ENCODE assay signal across 1 cellular context in genomic region chr16:57994778-57995177, GRCh38.
TF ChIP-seq lines count a peak whose summit lies in the region.

No MANE protein-coding gene starts in this region.

TF ChIP-seq in HepG2, 621 proteins besides CTCF, POLR2A, EP300 and RAD21:
- TF ChIP-seq KMT2B (CRISPR knock-in tag; IDR thresholded peaks at IDR 0.05), result no peak
- TF ChIP-seq, protein P1, sequence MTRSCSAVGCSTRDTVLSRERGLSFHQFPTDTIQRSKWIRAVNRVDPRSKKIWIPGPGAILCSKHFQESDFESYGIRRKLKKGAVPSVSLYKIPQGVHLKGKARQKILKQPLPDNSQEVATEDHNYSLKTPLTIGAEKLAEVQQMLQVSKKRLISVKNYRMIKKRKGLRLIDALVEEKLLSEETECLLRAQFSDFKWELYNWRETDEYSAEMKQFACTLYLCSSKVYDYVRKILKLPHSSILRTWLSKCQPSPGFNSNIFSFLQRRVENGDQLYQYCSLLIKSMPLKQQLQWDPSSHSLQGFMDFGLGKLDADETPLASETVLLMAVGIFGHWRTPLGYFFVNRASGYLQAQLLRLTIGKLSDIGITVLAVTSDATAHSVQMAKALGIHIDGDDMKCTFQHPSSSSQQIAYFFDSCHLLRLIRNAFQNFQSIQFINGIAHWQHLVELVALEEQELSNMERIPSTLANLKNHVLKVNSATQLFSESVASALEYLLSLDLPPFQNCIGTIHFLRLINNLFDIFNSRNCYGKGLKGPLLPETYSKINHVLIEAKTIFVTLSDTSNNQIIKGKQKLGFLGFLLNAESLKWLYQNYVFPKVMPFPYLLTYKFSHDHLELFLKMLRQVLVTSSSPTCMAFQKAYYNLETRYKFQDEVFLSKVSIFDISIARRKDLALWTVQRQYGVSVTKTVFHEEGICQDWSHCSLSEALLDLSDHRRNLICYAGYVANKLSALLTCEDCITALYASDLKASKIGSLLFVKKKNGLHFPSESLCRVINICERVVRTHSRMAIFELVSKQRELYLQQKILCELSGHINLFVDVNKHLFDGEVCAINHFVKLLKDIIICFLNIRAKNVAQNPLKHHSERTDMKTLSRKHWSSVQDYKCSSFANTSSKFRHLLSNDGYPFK (CRISPR knock-in tag; IDR thresholded peaks at IDR 0.05; ENCODE audit: borderline replicate concordance), result no peak
- 0 out of 2 replicates have a peak, but pooled peaks have one; percentile 23 for TF ChIP-seq ZFY (CRISPR knock-in tag; IDR thresholded peaks at IDR 0.05)
- TF ChIP-seq POLR2AphosphoS2 (IDR thresholded peaks at IDR 0.05; ENCODE audit: low read depth, low read length), result no peak
- TF ChIP-seq CHCHD3 (CRISPR knock-in tag; IDR thresholded peaks at IDR 0.05), result no peak
- peak; percentile 57 for TF ChIP-seq STAG1 (CRISPR knock-in tag; IDR thresholded peaks at IDR 0.05)
- peak; percentile 95 for TF ChIP-seq KLF9 (CRISPR knock-in tag; IDR thresholded peaks at IDR 0.05; ENCODE audit: low read depth)
- 0 out of 2 replicates have a peak, but pooled peaks have one; percentile 15 for TF ChIP-seq ZFX (CRISPR knock-in tag; IDR thresholded peaks at IDR 0.05; ENCODE audit: low read depth)
- TF ChIP-seq XRCC5 (optimal IDR thresholded peaks at IDR 0.05; ENCODE audit: low read length), result peak; percentile 23
- TF ChIP-seq SAP130 (CRISPR knock-in tag; IDR thresholded peaks at IDR 0.05; ENCODE audit: low read depth), result peak; percentile 48; the same call in 1 of the 2 replicates
- 0 out of 2 replicates have a peak, but pooled peaks have one; percentile 37 for TF ChIP-seq ETV5 (CRISPR knock-in tag; IDR thresholded peaks at IDR 0.05; ENCODE audit: borderline replicate concordance)
- peak; percentile 59 for TF ChIP-seq SMC3 (IDR thresholded peaks at IDR 0.05; ENCODE audit: low read length)
- TF ChIP-seq, protein P2, sequence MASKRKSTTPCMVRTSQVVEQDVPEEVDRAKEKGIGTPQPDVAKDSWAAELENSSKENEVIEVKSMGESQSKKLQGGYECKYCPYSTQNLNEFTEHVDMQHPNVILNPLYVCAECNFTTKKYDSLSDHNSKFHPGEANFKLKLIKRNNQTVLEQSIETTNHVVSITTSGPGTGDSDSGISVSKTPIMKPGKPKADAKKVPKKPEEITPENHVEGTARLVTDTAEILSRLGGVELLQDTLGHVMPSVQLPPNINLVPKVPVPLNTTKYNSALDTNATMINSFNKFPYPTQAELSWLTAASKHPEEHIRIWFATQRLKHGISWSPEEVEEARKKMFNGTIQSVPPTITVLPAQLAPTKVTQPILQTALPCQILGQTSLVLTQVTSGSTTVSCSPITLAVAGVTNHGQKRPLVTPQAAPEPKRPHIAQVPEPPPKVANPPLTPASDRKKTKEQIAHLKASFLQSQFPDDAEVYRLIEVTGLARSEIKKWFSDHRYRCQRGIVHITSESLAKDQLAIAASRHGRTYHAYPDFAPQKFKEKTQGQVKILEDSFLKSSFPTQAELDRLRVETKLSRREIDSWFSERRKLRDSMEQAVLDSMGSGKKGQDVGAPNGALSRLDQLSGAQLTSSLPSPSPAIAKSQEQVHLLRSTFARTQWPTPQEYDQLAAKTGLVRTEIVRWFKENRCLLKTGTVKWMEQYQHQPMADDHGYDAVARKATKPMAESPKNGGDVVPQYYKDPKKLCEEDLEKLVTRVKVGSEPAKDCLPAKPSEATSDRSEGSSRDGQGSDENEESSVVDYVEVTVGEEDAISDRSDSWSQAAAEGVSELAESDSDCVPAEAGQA (IDR thresholded peaks at IDR 0.05; ENCODE audit: low read depth), result no peak
- TF ChIP-seq, protein P2 (CRISPR knock-in tag; IDR thresholded peaks at IDR 0.05; ENCODE audit: borderline replicate concordance), result no peak
- TF ChIP-seq MLXIP (CRISPR knock-in tag; IDR thresholded peaks at IDR 0.05; ENCODE audit: borderline replicate concordance), result no peak
- TF ChIP-seq TBX3 (IDR thresholded peaks at IDR 0.05; ENCODE audit: borderline replicate concordance), result no peak
